In the genomic region with DNA sequence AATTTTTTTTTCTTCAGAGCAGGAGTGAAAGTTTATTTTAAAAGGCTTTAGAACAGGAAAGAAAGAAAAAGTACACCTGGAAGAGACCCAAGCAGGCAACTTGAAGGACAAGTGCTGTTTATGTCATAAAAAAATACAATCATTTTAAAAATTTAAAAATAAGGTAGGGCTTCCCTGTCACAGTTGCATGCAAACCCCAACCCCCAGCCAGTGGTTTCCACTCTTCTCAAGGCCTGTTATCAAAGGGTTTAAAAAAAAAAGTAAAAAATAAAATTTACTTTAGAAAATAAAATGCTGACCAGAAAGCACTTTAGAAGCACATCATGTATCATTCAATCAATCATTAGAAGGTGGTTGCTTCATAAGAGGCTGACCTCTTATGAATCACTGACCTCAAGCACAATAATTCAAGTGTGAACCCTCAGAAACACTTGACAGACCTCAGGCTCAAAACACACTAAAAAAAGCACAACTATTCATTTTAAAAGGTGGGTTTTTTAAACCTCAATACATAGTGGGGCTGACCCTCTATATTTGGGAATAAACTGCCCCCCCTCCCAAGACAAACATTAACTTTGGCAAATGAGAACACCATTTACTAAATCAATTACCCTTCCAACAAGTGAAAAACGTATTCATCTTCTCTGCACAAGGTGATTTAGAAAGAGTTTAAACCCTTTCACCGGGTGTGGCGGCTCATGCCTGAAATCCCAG, we compare ENCODE assay signal across 1 cellular context.
TF ChIP-seq lines count a peak whose summit lies in the region.

No MANE protein-coding gene starts in this region.

TF ChIP-seq in HepG2, 621 proteins besides CTCF, POLR2A, EP300 and RAD21 (continued from another document):
- TF ChIP-seq, protein P1, sequence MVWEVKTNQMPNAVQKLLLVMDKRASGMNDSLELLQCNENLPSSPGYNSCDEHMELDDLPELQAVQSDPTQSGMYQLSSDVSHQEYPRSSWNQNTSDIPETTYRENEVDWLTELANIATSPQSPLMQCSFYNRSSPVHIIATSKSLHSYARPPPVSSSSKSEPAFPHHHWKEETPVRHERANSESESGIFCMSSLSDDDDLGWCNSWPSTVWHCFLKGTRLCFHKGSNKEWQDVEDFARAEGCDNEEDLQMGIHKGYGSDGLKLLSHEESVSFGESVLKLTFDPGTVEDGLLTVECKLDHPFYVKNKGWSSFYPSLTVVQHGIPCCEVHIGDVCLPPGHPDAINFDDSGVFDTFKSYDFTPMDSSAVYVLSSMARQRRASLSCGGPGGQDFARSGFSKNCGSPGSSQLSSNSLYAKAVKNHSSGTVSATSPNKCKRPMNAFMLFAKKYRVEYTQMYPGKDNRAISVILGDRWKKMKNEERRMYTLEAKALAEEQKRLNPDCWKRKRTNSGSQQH (CRISPR knock-in tag; IDR thresholded peaks at IDR 0.05; ENCODE audit: low read depth) = no peak
- TF ChIP-seq ZNF530 (CRISPR knock-in tag; IDR thresholded peaks at IDR 0.05; ENCODE audit: low read depth) = no peak
- TF ChIP-seq ZNF7 (CRISPR knock-in tag; IDR thresholded peaks at IDR 0.05) = no peak
- no peak for TF ChIP-seq CREB1 (IDR thresholded peaks at IDR 0.05)
- no peak for TF ChIP-seq CREB1 (CRISPR knock-in tag; IDR thresholded peaks at IDR 0.05)
- peak; percentile 68; the same call in 1 of the 2 replicates for TF ChIP-seq SRF (IDR thresholded peaks at IDR 0.05; ENCODE audit: low read depth, low read length)
- TF ChIP-seq HHEX (CRISPR knock-in tag; IDR thresholded peaks at IDR 0.05) = no peak
